ENCODE assay signal across 22 cellular contexts in the genomic region with DNA sequence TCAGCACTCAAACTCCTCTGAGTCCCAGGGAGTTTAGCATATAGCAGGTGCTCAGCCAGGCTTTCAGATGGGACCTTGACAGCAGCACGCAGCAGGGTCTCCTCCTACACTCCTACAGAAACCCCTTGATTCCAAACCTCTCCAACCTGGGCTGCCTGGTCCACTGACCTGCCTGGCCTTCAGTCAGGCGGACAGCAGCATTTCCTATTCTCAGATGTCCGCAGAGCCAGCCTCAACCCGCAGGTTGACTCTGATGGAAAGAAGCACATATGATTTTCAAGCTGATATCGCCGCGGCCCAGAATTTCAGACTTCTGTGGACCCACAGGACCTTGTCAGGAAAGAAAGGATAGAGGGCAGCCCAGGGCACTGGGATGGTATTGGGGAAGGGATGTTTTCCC. TPM values are rescaled to one million over a fixed set of nuclear protein-coding genes. Genes with fewer than 3 reads are reported as not detected.
"Had no signal": no experiment of that assay in that cellular context is flagged by ENCODE, and none has a peak within 500 bp of the region (broad histone marks: within the 10 kb centered on the region; RNA-seq: fewer than 3 reads in every experiment).

No MANE protein-coding gene starts in this region.

- ATAC-seq: left lobe of liver, mucosa of descending colon had no signal

- H3K27ac Mint-ChIP-seq: natural killer cell; stimulated activated naive B cell treated with anti-CD40 and anti-IgM and Interleukin-4, amounts not matched to agents 10 μg/mL and 1 μg/mL and 100 μg/mL, for 72 hours had no signal

- H3K4me3 ChIP-seq: colonic mucosa, heart right ventricle, mucosa of descending colon, spleen, stomach, thoracic aorta, transverse colon had no signal

- H3K4me3 Mint-ChIP-seq: natural killer cell; neural crest cell; stimulated activated naive B cell treated with anti-CD40 and anti-IgM and Interleukin-4, amounts not matched to agents 10 μg/mL and 1 μg/mL and 100 μg/mL, for 72 hours had no signal

- DNase-seq: colonic mucosa; dermis blood vessel endothelial cell; effector CD4-positive, alpha-beta T cell; heart right ventricle; mucosa of descending colon; natural killer cell; spleen; stimulated activated CD4-positive, alpha-beta T cell treated with anti-CD3 and anti-CD28 coated beads, Interleukin-15, amount 100 ng/mL, for 24 hours; stimulated activated CD4-positive, alpha-beta T cell treated with anti-CD3 and anti-CD28 coated beads, Interleukin-1b, Interleukin-23, amount 100 ng/mL, for 48 hours; stimulated activated CD4-positive, alpha-beta T cell treated with anti-CD3 and anti-CD28 coated beads, Interleukin-4, amount 100 ng/mL, for 4 hours; stimulated activated naive B cell treated with anti-CD40 and anti-IgM and Interleukin-4, amounts not matched to agents 10 μg/mL and 1 μg/mL and 100 μg/mL, for 72 hours; stomach; transverse colon had no signal

- H3K36me3 ChIP-seq: colonic mucosa, heart right ventricle, spleen, stomach, thoracic aorta, transverse colon had no signal

- H3K27ac ChIP-seq: colonic mucosa, heart right ventricle, spleen, stomach, thoracic aorta, transverse colon had no signal

- H3K36me3 Mint-ChIP-seq: natural killer cell; stimulated activated naive B cell treated with anti-CD40 and anti-IgM and Interleukin-4, amounts not matched to agents 10 μg/mL and 1 μg/mL and 100 μg/mL, for 72 hours had no signal

- FAIRE-seq: frontal cortex, islet of Langerhans had no signal

- H3K9me3 Mint-ChIP-seq: natural killer cell; neural crest cell; stimulated activated naive B cell treated with anti-CD40 and anti-IgM and Interleukin-4, amounts not matched to agents 10 μg/mL and 1 μg/mL and 100 μg/mL, for 72 hours had no signal

- H3K9me3 ChIP-seq: colonic mucosa, heart right ventricle, mucosa of descending colon, spleen, stomach, thoracic aorta, transverse colon had no signal

- H3K4me1 ChIP-seq: colonic mucosa had no signal

RNA-seq across cellular contexts. Expression of gene SLC25A48, which starts 5.3 kb away (rescaled TPM):
- total RNA-seq: dermis blood vessel endothelial cell, fibroblast of lung, glomerular endothelial cell, myocyte, natural killer cell, neural crest cell, pulmonary artery endothelial cell had no signal
- polyA plus RNA-seq: fibroblast of lung had no signal
